In the genomic region with DNA sequence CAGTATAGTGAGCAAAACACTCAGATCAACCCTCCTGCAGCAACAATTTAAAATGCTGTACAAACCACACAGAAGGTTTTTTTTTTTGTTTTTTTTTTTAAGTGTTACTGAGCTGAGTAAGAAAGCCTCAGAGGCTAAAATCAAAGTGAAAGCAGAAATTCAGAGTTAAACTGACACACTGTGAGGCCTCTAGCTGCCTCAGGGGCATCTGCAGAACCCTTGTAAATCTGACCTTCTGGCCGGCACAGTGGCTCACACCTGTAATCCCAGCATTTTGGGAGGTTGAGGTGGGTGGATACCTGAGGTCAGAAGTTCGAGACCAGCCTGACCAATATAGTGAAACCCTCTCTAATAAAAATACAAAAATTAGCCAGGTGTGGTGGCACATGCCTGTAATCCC, we compare ENCODE assay signal across 17 cellular contexts. TPM values are rescaled to one million over a fixed set of nuclear protein-coding genes. Genes with fewer than 3 reads are reported as not detected.
DNase-seq lines count a peak whose midpoint lies in the region; ATAC-seq and TF ChIP-seq lines count a peak whose summit lies in the region.
"Had no signal": no experiment of that assay in that cellular context is flagged by ENCODE, and none has a peak within 500 bp of the region (broad histone marks: within the 10 kb centered on the region; RNA-seq: fewer than 3 reads in every experiment).

No MANE protein-coding gene starts in this region.

- H3K27ac ChIP-seq in CD4-positive, alpha-beta memory T cell (ENCODE audit: low read depth, low read length) = no peak overlapping the region
- no peak overlapping the region for H3K27ac ChIP-seq in left lung
- H3K27ac ChIP-seq: pancreas, SK-N-MC, tibial nerve had no signal

- no peaks in the 10 kb centered on the region for H3K27me3 Mint-ChIP-seq in CD4-positive, alpha-beta memory T cell
- H3K27me3 Mint-ChIP-seq in activated CD8-positive, alpha-beta T cell treated with anti-CD3 and anti-CD28 coated beads for 36 hours = no peaks in the 10 kb centered on the region
- no peaks in the 10 kb centered on the region; the same call in 1 of the 2 replicates for H3K27me3 Mint-ChIP-seq in WTC11 (ENCODE audit: low read depth)

- H3K9me3 ChIP-seq in CD4-positive, alpha-beta memory T cell (ENCODE audit: control insufficient read depth in 1 of 2, low read length in 2 of 2) = no peaks in the 10 kb centered on the region
- H3K9me3 ChIP-seq in left lung = no peaks in the 10 kb centered on the region
- H3K9me3 ChIP-seq: pancreas, tibial nerve had no signal

- H3K9me3 Mint-ChIP-seq in CD4-positive, alpha-beta memory T cell = no peaks in the 10 kb centered on the region
- H3K9me3 Mint-ChIP-seq in activated CD8-positive, alpha-beta T cell treated with anti-CD3 and anti-CD28 coated beads for 36 hours = no peaks in the 10 kb centered on the region
- no peaks in the 10 kb centered on the region for H3K9me3 Mint-ChIP-seq in WTC11

- ATAC-seq in GM18870 (IDR thresholded peaks at IDR 0.05; ENCODE audit: unreplicated experiment) (peak; percentile 90), HG02973 (IDR thresholded peaks at IDR 0.05; ENCODE audit: unreplicated experiment) (peak; percentile 49), left lung (no peak), WTC11 (no peak), Right ventricle myocardium inferior (no peak), GM19397 (IDR thresholded peaks at IDR 0.05; ENCODE audit: unreplicated experiment) (no peak)
- ATAC-seq in activated CD8-positive, alpha-beta T cell treated with anti-CD3 and anti-CD28 coated beads for 36 hours = peak; percentile 95
- ATAC-seq: left colon, pancreas had no signal

- no peak for TF ChIP-seq CTCF in activated CD8-positive, alpha-beta T cell treated with anti-CD3 and anti-CD28 coated beads for 36 hours (IDR thresholded peaks at IDR 0.05)
- TF ChIP-seq CTCF in left lung (IDR thresholded peaks at IDR 0.05) (no peak), WTC11 (IDR thresholded peaks at IDR 0.05) (no peak)

- H3K36me3 ChIP-seq in CD4-positive, alpha-beta memory T cell (ENCODE audit: insufficient read depth, low read length) = no peaks in the 10 kb centered on the region
- no peaks in the 10 kb centered on the region for H3K36me3 ChIP-seq in left lung
- H3K36me3 ChIP-seq: pancreas, tibial nerve had no signal

- POLR2A ChIA-PET in CD4-positive, alpha-beta memory T cell (lab: Charles Lee; ENCODE audit: partially characterized antibody) = no interaction called here
- POLR2A ChIA-PET in activated CD8-positive, alpha-beta T cell treated with anti-CD3 and anti-CD28 coated beads for 36 hours (lab: Charles Lee) = no interaction called here
- POLR2A ChIA-PET in WTC11 (lab: Charles Lee) = no interaction called here

- peaks cover 8% of the 10 kb centered on the region for H3K4me1 ChIP-seq in CD4-positive, alpha-beta memory T cell (ENCODE audit: insufficient read depth, low read length)
- H3K4me1 ChIP-seq in left lung = no peaks in the 10 kb centered on the region
- H3K4me1 ChIP-seq: pancreas, tibial nerve had no signal

- no peaks in the 10 kb centered on the region for H3K27me3 ChIP-seq in CD4-positive, alpha-beta memory T cell (ENCODE audit: insufficient read depth, low read length)
- no peaks in the 10 kb centered on the region for H3K27me3 ChIP-seq in left lung
- H3K27me3 ChIP-seq: pancreas, tibial nerve had no signal

- H3K4me1 Mint-ChIP-seq in CD4-positive, alpha-beta memory T cell = peaks cover 4 to 6% (median 5%) of the 10 kb centered on the region in 4 donors
- peaks cover 5% of the 10 kb centered on the region for H3K4me1 Mint-ChIP-seq in activated CD8-positive, alpha-beta T cell treated with anti-CD3 and anti-CD28 coated beads for 36 hours (ENCODE audit: low read depth)
- no peaks in the 10 kb centered on the region for H3K4me1 Mint-ChIP-seq in WTC11

- no peak overlapping the region for H3K4me3 Mint-ChIP-seq in CD4-positive, alpha-beta memory T cell
- no peak overlapping the region for H3K4me3 Mint-ChIP-seq in activated CD8-positive, alpha-beta T cell treated with anti-CD3 and anti-CD28 coated beads for 36 hours
- no peak overlapping the region for H3K4me3 Mint-ChIP-seq in WTC11

- intact Hi-C loops in CD4-positive, alpha-beta memory T cell (cut with micrococcal nuclease) = no loop called here
- intact Hi-C loops in activated CD8-positive, alpha-beta T cell treated with anti-CD3 and anti-CD28 coated beads for 36 hours (cut with micrococcal nuclease) = no loop called here
- intact Hi-C loops in left lung (cut with DNase I) = no loop called here
- intact Hi-C loops in Right ventricle myocardium inferior (cut with DNase I) = no loop called here

- CTCF ChIA-PET in CD4-positive, alpha-beta memory T cell (lab: Charles Lee; ENCODE audit: partially characterized antibody) = interaction anchor here (1.4 kb wide), 1 partner anchor 141 kb away, joined by 3 read pairs; no protein-coding TSS in a partner anchor
- CTCF ChIA-PET in activated CD8-positive, alpha-beta T cell treated with anti-CD3 and anti-CD28 coated beads for 36 hours (lab: Charles Lee) = no interaction called here
- CTCF ChIA-PET in WTC11 (lab: Charles Lee) = no interaction called here

- peak overlapping the region in 5 of 7 donors; percentile 5 to 70 (median 58) for H3K27ac Mint-ChIP-seq in CD4-positive, alpha-beta memory T cell
- H3K27ac Mint-ChIP-seq in activated CD8-positive, alpha-beta T cell treated with anti-CD3 and anti-CD28 coated beads for 36 hours = peak overlapping the region; percentile 49
- H3K27ac Mint-ChIP-seq in WTC11 = no peak overlapping the region

- DNase-seq in CD4-positive, alpha-beta memory T cell = no peak
- peak; percentile 50 for DNase-seq in activated CD8-positive, alpha-beta T cell treated with anti-CD3 and anti-CD28 coated beads for 36 hours
- DNase-seq in left lung (no peak), WTC11 (ENCODE audit: low spot score) (no peak), Right ventricle myocardium inferior (ENCODE audit: missing footprints) (no peak)
- DNase-seq: activated CD8-positive, alpha-beta memory T cell treated with anti-CD3 and anti-CD28 coated beads, Interleukin-2, amount 50 U/mL, for 4 hours; cerebellar nuclear complex; foreskin fibroblast; Karpas-422; left colon; NCI-H446 treated with DMSO at 0.1 percent for 48 hours; pancreas had no signal

- H3K36me3 Mint-ChIP-seq in CD4-positive, alpha-beta memory T cell = peaks cover 0 to 6% of the 10 kb centered on the region in 2 donors
- H3K36me3 Mint-ChIP-seq in activated CD8-positive, alpha-beta T cell treated with anti-CD3 and anti-CD28 coated beads for 36 hours (ENCODE audit: low read depth) = no peaks in the 10 kb centered on the region
- no peaks in the 10 kb centered on the region for H3K36me3 Mint-ChIP-seq in WTC11

- H3K4me3 ChIP-seq in CD4-positive, alpha-beta memory T cell (ENCODE audit: low read length in 2 of 2) = no peak overlapping the region
- no peak overlapping the region for H3K4me3 ChIP-seq in left lung
- H3K4me3 ChIP-seq: pancreas, SK-N-MC, tibial nerve had no signal

TF ChIP-seq in WTC11, 78 proteins besides CTCF, POLR2A, EP300 and RAD21 (continues in another document):
- TF ChIP-seq ZNF416 (CRISPR knock-in tag; IDR thresholded peaks at IDR 0.05) (no peak), FOXP4 (CRISPR knock-in tag; IDR thresholded peaks at IDR 0.05) (no peak)
- TF ChIP-seq, protein P1, sequence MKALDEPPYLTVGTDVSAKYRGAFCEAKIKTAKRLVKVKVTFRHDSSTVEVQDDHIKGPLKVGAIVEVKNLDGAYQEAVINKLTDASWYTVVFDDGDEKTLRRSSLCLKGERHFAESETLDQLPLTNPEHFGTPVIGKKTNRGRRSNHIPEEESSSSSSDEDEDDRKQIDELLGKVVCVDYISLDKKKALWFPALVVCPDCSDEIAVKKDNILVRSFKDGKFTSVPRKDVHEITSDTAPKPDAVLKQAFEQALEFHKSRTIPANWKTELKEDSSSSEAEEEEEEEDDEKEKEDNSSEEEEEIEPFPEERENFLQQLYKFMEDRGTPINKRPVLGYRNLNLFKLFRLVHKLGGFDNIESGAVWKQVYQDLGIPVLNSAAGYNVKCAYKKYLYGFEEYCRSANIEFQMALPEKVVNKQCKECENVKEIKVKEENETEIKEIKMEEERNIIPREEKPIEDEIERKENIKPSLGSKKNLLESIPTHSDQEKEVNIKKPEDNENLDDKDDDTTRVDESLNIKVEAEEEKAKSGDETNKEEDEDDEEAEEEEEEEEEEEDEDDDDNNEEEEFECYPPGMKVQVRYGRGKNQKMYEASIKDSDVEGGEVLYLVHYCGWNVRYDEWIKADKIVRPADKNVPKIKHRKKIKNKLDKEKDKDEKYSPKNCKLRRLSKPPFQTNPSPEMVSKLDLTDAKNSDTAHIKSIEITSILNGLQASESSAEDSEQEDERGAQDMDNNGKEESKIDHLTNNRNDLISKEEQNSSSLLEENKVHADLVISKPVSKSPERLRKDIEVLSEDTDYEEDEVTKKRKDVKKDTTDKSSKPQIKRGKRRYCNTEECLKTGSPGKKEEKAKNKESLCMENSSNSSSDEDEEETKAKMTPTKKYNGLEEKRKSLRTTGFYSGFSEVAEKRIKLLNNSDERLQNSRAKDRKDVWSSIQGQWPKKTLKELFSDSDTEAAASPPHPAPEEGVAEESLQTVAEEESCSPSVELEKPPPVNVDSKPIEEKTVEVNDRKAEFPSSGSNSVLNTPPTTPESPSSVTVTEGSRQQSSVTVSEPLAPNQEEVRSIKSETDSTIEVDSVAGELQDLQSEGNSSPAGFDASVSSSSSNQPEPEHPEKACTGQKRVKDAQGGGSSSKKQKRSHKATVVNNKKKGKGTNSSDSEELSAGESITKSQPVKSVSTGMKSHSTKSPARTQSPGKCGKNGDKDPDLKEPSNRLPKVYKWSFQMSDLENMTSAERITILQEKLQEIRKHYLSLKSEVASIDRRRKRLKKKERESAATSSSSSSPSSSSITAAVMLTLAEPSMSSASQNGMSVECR (CRISPR knock-in tag; IDR thresholded peaks at IDR 0.05; ENCODE audit: borderline replicate concordance) = no peak

RNA-seq across cellular contexts. Expression of gene GNA12, which starts 7.4 kb away (rescaled TPM):
- total RNA-seq in CD4-positive, alpha-beta memory T cell = 10 to 100 TPM; 14.9 to 16.6 TPM
- polyA plus RNA-seq in CD4-positive, alpha-beta memory T cell = 10 to 100 TPM in 1 of 2 donors, 1 to 10 TPM in 1; 4.4 to 10.2 TPM
- 10 to 100 TPM; 21.0 to 21.1 TPM for total RNA-seq in activated CD8-positive, alpha-beta T cell treated with anti-CD3 and anti-CD28 coated beads for 36 hours
- total RNA-seq in left lung = 10 to 100 TPM; 48.7 to 55.5 TPM
- total RNA-seq in WTC11 (2021) = 89.2 to 99.6 TPM (median 90.3 TPM) in 3 replicates
- 40.8 TPM for total RNA-seq in Right ventricle myocardium inferior

Comparison
In these comparisons a context has a peak if more than half of its experiments do, and no peak if none do; other contexts are left out.
1. ATAC-seq: peak in GM18870 (single experiment), HG02973 (single experiment) and activated CD8-positive, alpha-beta T cell treated with anti-CD3 and anti-CD28 coated beads for 36 hours (single experiment); none in left lung (single experiment), WTC11 (single experiment), Right ventricle myocardium inferior (single experiment) and GM19397 (single experiment).